ENCODE assay signal across 1 cellular context in the genomic region with DNA sequence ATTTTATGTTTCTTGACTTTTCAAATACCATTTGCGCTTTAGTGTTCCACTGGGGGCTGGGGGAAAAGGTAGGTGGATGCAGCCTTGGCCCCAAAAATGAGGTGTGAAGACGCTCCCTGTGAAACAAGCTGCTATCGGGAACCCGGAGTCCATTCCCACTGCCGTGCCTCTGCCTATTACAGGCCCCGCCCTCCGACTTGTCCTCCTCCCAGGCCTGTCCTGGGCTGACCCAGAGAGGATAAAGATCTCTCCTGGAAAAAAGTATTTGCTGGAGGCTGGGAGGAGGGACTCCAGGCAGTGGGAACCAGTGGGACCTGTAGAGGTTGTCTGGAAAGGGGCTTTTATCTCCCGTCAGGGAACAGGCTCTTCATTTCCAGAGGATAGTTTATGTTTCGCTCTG.
TF ChIP-seq lines count a peak whose summit lies in the region.

No MANE protein-coding gene starts in this region.

TF ChIP-seq in H1, 55 proteins besides CTCF, POLR2A, EP300 and RAD21:
- TF ChIP-seq, protein P1, sequence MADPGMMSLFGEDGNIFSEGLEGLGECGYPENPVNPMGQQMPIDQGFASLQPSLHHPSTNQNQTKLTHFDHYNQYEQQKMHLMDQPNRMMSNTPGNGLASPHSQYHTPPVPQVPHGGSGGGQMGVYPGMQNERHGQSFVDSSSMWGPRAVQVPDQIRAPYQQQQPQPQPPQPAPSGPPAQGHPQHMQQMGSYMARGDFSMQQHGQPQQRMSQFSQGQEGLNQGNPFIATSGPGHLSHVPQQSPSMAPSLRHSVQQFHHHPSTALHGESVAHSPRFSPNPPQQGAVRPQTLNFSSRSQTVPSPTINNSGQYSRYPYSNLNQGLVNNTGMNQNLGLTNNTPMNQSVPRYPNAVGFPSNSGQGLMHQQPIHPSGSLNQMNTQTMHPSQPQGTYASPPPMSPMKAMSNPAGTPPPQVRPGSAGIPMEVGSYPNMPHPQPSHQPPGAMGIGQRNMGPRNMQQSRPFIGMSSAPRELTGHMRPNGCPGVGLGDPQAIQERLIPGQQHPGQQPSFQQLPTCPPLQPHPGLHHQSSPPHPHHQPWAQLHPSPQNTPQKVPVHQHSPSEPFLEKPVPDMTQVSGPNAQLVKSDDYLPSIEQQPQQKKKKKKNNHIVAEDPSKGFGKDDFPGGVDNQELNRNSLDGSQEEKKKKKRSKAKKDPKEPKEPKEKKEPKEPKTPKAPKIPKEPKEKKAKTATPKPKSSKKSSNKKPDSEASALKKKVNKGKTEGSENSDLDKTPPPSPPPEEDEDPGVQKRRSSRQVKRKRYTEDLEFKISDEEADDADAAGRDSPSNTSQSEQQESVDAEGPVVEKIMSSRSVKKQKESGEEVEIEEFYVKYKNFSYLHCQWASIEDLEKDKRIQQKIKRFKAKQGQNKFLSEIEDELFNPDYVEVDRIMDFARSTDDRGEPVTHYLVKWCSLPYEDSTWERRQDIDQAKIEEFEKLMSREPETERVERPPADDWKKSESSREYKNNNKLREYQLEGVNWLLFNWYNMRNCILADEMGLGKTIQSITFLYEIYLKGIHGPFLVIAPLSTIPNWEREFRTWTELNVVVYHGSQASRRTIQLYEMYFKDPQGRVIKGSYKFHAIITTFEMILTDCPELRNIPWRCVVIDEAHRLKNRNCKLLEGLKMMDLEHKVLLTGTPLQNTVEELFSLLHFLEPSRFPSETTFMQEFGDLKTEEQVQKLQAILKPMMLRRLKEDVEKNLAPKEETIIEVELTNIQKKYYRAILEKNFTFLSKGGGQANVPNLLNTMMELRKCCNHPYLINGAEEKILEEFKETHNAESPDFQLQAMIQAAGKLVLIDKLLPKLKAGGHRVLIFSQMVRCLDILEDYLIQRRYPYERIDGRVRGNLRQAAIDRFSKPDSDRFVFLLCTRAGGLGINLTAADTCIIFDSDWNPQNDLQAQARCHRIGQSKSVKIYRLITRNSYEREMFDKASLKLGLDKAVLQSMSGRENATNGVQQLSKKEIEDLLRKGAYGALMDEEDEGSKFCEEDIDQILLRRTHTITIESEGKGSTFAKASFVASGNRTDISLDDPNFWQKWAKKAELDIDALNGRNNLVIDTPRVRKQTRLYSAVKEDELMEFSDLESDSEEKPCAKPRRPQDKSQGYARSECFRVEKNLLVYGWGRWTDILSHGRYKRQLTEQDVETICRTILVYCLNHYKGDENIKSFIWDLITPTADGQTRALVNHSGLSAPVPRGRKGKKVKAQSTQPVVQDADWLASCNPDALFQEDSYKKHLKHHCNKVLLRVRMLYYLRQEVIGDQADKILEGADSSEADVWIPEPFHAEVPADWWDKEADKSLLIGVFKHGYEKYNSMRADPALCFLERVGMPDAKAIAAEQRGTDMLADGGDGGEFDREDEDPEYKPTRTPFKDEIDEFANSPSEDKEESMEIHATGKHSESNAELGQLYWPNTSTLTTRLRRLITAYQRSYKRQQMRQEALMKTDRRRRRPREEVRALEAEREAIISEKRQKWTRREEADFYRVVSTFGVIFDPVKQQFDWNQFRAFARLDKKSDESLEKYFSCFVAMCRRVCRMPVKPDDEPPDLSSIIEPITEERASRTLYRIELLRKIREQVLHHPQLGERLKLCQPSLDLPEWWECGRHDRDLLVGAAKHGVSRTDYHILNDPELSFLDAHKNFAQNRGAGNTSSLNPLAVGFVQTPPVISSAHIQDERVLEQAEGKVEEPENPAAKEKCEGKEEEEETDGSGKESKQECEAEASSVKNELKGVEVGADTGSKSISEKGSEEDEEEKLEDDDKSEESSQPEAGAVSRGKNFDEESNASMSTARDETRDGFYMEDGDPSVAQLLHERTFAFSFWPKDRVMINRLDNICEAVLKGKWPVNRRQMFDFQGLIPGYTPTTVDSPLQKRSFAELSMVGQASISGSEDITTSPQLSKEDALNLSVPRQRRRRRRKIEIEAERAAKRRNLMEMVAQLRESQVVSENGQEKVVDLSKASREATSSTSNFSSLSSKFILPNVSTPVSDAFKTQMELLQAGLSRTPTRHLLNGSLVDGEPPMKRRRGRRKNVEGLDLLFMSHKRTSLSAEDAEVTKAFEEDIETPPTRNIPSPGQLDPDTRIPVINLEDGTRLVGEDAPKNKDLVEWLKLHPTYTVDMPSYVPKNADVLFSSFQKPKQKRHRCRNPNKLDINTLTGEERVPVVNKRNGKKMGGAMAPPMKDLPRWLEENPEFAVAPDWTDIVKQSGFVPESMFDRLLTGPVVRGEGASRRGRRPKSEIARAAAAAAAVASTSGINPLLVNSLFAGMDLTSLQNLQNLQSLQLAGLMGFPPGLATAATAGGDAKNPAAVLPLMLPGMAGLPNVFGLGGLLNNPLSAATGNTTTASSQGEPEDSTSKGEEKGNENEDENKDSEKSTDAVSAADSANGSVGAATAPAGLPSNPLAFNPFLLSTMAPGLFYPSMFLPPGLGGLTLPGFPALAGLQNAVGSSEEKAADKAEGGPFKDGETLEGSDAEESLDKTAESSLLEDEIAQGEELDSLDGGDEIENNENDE (IDR thresholded peaks at IDR 0.05; ENCODE audit: insufficient replicate concordance, low read length) = no peak
- TF ChIP-seq NRF1 (IDR thresholded peaks at IDR 0.05; ENCODE audit: low read depth, low read length) (no peak), RFX5 (IDR thresholded peaks at IDR 0.05; ENCODE audit: borderline replicate concordance, low read depth, low read length) (no peak), NANOG (IDR thresholded peaks at IDR 0.05; ENCODE audit: insufficient read depth, low read depth, low read length, poor library complexity, severe bottlenecking) (no peak), GTF2F1 (IDR thresholded peaks at IDR 0.05; ENCODE audit: borderline replicate concordance, low read depth, low read length) (no peak), RBBP5 (IDR thresholded peaks at IDR 0.05; ENCODE audit: borderline replicate concordance, low read depth, low read length) (no peak), SP1 (IDR thresholded peaks at IDR 0.05; ENCODE audit: low read depth, low read length) (no peak), JUND (IDR thresholded peaks at IDR 0.05; ENCODE audit: low read length) (no peak), TBP (IDR thresholded peaks at IDR 0.05; ENCODE audit: low read depth, low read length) (no peak), HDAC6 (IDR thresholded peaks at IDR 0.05; ENCODE audit: low read depth, low read length) (no peak), EZH2 (IDR thresholded peaks at IDR 0.05; ENCODE audit: low read depth, low read length, severe bottlenecking) (no peak), MAFK (IDR thresholded peaks at IDR 0.05; ENCODE audit: low read depth, low read length) (no peak), GABPA (IDR thresholded peaks at IDR 0.05; ENCODE audit: borderline replicate concordance, insufficient read depth, low read length) (no peak)
- TF ChIP-seq, protein P2, sequence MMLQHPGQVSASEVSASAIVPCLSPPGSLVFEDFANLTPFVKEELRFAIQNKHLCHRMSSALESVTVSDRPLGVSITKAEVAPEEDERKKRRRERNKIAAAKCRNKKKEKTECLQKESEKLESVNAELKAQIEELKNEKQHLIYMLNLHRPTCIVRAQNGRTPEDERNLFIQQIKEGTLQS (IDR thresholded peaks at IDR 0.05; ENCODE audit: insufficient read depth, low read depth, low read length) = no peak
- TF ChIP-seq, protein P3, sequence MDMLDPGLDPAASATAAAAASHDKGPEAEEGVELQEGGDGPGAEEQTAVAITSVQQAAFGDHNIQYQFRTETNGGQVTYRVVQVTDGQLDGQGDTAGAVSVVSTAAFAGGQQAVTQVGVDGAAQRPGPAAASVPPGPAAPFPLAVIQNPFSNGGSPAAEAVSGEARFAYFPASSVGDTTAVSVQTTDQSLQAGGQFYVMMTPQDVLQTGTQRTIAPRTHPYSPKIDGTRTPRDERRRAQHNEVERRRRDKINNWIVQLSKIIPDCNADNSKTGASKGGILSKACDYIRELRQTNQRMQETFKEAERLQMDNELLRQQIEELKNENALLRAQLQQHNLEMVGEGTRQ (IDR thresholded peaks at IDR 0.05; ENCODE audit: low read length) = no peak
- TF ChIP-seq, protein P4, sequence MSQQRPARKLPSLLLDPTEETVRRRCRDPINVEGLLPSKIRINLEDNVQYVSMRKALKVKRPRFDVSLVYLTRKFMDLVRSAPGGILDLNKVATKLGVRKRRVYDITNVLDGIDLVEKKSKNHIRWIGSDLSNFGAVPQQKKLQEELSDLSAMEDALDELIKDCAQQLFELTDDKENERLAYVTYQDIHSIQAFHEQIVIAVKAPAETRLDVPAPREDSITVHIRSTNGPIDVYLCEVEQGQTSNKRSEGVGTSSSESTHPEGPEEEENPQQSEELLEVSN (IDR thresholded peaks at IDR 0.05) = no peak
- TF ChIP-seq, protein P5, sequence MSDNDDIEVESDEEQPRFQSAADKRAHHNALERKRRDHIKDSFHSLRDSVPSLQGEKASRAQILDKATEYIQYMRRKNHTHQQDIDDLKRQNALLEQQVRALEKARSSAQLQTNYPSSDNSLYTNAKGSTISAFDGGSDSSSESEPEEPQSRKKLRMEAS (IDR thresholded peaks at IDR 0.05) = no peak
